15 cellular contexts compared by ENCODE assay signal in the genomic region with DNA sequence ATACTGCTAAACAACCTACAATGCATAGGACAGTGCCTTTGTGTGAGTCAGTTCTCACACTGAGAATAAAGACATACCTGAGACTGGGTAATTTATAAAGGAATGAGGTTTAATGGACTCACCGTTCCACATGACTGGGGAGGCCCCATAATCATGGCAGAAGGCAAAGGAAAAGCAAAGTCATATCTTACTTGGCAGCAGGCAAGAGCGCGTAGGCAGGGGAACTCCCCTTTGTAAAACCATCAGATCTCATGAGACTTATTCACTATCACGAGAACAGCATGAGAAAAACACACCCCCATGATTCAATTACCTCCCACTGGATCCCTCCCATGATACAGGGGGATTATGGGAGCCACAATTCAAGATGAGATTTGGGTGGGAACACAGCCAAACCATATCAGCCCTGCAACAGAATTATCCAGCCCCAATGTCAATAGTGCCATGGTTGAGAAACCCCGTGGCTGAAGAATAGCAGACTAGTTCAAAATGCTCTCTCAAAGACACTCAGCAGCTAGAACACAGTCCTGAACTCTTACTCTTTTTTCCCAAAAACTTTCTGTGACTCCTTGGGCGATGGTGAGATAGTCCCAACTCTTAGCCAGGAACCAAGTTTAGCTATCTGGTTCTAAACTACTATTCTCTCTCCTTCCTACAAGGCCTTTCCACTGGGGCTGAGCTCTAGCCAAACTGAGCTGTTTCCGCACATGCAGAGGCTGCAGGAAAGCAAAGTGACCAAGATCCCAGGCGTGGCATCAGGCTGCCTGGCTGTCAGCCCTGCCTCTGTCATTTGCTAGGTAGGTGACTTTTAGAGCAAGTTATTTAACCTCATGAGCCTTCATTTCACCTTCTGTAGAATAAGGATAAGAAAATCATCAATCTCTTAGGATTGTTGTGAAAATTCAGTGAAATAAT. TPM values are rescaled to one million over a fixed set of nuclear protein-coding genes. Genes with fewer than 3 reads are reported as not detected.
A peak's percentile ranks its signal among the peaks of the same experiment; 100 is the strongest.
DNase-seq lines count a peak whose midpoint lies in the region; ATAC-seq and TF ChIP-seq lines count a peak whose summit lies in the region.
"Had no signal": no experiment of that assay in that cellular context is flagged by ENCODE, and none has a peak within 500 bp of the region (broad histone marks: within the 10 kb centered on the region; RNA-seq: fewer than 3 reads in every experiment).

No MANE protein-coding gene starts in this region.

- TF ChIP-seq CTCF in breast epithelium (IDR thresholded peaks at IDR 0.05), result no peak
- no peak for TF ChIP-seq CTCF in smooth muscle cell (IDR thresholded peaks at IDR 0.05; ENCODE audit: borderline replicate concordance, insufficient read depth, poor library complexity, severe bottlenecking)

- H3K4me3 ChIP-seq in breast epithelium (no peak overlapping the region), smooth muscle cell (no peak overlapping the region), mesendoderm (ENCODE audit: low read length) (no peak overlapping the region)

- H3K4ac ChIP-seq in mesendoderm (ENCODE audit: low read depth, low read length), result no peak overlapping the region

- TF ChIP-seq POLR2A in breast epithelium (IDR thresholded peaks at IDR 0.05), result no peak

- 72% methylated on average over 8 of the region's 8 CpGs for whole genome bisulfite sequencing in smooth muscle cell (ENCODE audit: low lambda C conversion rate)
- WGBS in mesendoderm (ENCODE audit: extremely low coverage, insufficient coverage, low lambda C conversion rate), result no CpG with 5 or more reads among the region's 8 CpGs

- H3K9ac ChIP-seq in smooth muscle cell (ENCODE audit: low read depth) (peak overlapping the region; percentile 57), mesendoderm (ENCODE audit: low read length) (no peak overlapping the region)

- H2BK120ac ChIP-seq in mesendoderm (ENCODE audit: low read depth, low read length), result no peak overlapping the region

- H3K9me3 ChIP-seq in breast epithelium (no peaks in the 10 kb centered on the region), smooth muscle cell (replicated peaks; ENCODE audit: low read depth) (no peaks in the 10 kb centered on the region)

- DNase-seq in NCI-H345 (lab: John Stamatoyannopoulos, UW), result peak; percentile 5
- DNase-seq in NCI-H345 treated with DMSO at 0.1 percent for 48 hours (lab: John Stamatoyannopoulos, UW; ENCODE audit: unreplicated experiment), result no peak
- no peak for DNase-seq in breast epithelium (ENCODE audit: low spot score in 2 of 2)
- DNase-seq in smooth muscle cell (lab: John Stamatoyannopoulos, UW; ENCODE audit: unreplicated experiment), result no peak
- DNase-seq in GM19240 (ENCODE audit: insufficient read length, low spot score), result no peak
- DNase-seq in T-helper 1 cell, result no peak
- DNase-seq in mesendoderm, result no peak
- DNase-seq: activated CD4-positive, alpha-beta T cell treated with anti-CD3 and anti-CD28 coated beads for 4 hours; GF-D8; GOT3; IMR-90; NCI-H526 had no signal

- no peaks in the 10 kb centered on the region for H3K27me3 ChIP-seq in breast epithelium
- H3K27me3 ChIP-seq in smooth muscle cell (ENCODE audit: low read depth), result peaks cover 4% of the 10 kb centered on the region
- H3K27me3 ChIP-seq in mesendoderm (ENCODE audit: insufficient read depth, low read length, poor library complexity), result no peaks in the 10 kb centered on the region

- ATAC-seq in HG02798 (IDR thresholded peaks at IDR 0.05; ENCODE audit: poor library complexity, unreplicated experiment), result peak; percentile 61

- no peak overlapping the region for H3K23ac ChIP-seq in mesendoderm (ENCODE audit: low read length)

- H3K36me3 ChIP-seq in breast epithelium (no peaks in the 10 kb centered on the region), smooth muscle cell (ENCODE audit: low read depth) (no peaks in the 10 kb centered on the region), mesendoderm (ENCODE audit: control insufficient read depth, insufficient read depth, low read length) (no peaks in the 10 kb centered on the region)

- H2AK5ac ChIP-seq in mesendoderm (ENCODE audit: low read length), result no peak overlapping the region

- H3K79me1 ChIP-seq in mesendoderm (ENCODE audit: low read length), result no peaks in the 10 kb centered on the region

- intact Hi-C loops in breast epithelium (cut with DNase I; ENCODE audit: low total_unique reads), result no loop called here

- no peaks in the 10 kb centered on the region for H3F3A ChIP-seq in smooth muscle cell (ENCODE audit: low read depth)

- no peak overlapping the region for H2BK5ac ChIP-seq in mesendoderm (ENCODE audit: low read length)

- H3K4me1 ChIP-seq in breast epithelium (peaks cover 0 to 3% of the 10 kb centered on the region in 2 donors), smooth muscle cell (ENCODE audit: low read depth) (no peaks in the 10 kb centered on the region), mesendoderm (ENCODE audit: control insufficient read depth, low read depth, low read length) (peaks cover 3% of the 10 kb centered on the region)

- H3K27ac ChIP-seq in breast epithelium, result peak overlapping the region; percentile 73 to 80
- H3K27ac ChIP-seq in smooth muscle cell (ENCODE audit: low read depth), result peak overlapping the region; percentile 86
- no peak overlapping the region for H3K27ac ChIP-seq in mesendoderm (ENCODE audit: low read depth, low read length)
- H3K27ac ChIP-seq: 22Rv1 had no signal

- no peaks in the 10 kb centered on the region for H4K20me1 ChIP-seq in smooth muscle cell (ENCODE audit: low read depth)

- H3K56ac ChIP-seq in mesendoderm (ENCODE audit: low read length), result no peak overlapping the region

- no peak overlapping the region for H2AFZ ChIP-seq in smooth muscle cell (ENCODE audit: low read depth)

- no peak overlapping the region for H3K18ac ChIP-seq in mesendoderm (ENCODE audit: low read length)

- no peak overlapping the region for H2BK15ac ChIP-seq in mesendoderm (replicated peaks; ENCODE audit: low read depth)

- no peak overlapping the region for H4K5ac ChIP-seq in mesendoderm (ENCODE audit: low read length)

- H3K4me2 ChIP-seq in smooth muscle cell, result no peak overlapping the region
- no peak overlapping the region for H3K4me2 ChIP-seq in mesendoderm (ENCODE audit: low read length)

- H3K79me2 ChIP-seq in smooth muscle cell (ENCODE audit: low read depth) (no peaks in the 10 kb centered on the region), mesendoderm (ENCODE audit: control insufficient read depth, insufficient read depth, low read length) (no peaks in the 10 kb centered on the region)

- H4K8ac ChIP-seq in mesendoderm (ENCODE audit: low read depth, low read length), result no peak overlapping the region

RNA-seq across cellular contexts. Expression of a gene that starts 21.7 kb away (rescaled TPM):
- total RNA-seq in breast epithelium (1 to 10 TPM in 2 of 3 donors, under 1 TPM in 1; 0.16 to 5.4 (median 3.6) TPM), smooth muscle cell (7.0 and 10.1 TPM in 2 replicates)
- 0.65 and 3.8 TPM in 2 replicates for polyA plus RNA-seq in smooth muscle cell
- polyA plus RNA-seq in mesendoderm (2013, experiment 1 of 2), result 0.03 TPM
- 0.03 TPM for polyA plus RNA-seq in mesendoderm (2013, experiment 2 of 2)
- total RNA-seq: posterior vena cava had no signal
